ENCODE assay signal across 8 cellular contexts in genomic region chr15:68276668-68277067, GRCh38. TPM values are rescaled to one million over a fixed set of nuclear protein-coding genes. Genes with fewer than 3 reads are reported as not detected.
DNase-seq lines count a peak whose midpoint lies in the region; ATAC-seq and TF ChIP-seq lines count a peak whose summit lies in the region.

No MANE protein-coding gene starts in this region.

- H3K36me3 ChIP-seq in KMS-11 (ENCODE audit: insufficient read depth), result no peaks in the 10 kb centered on the region
- peaks cover 0 to 4% (median 0%) of the 10 kb centered on the region in 3 experiments for H3K36me3 ChIP-seq in naive thymus-derived CD4-positive, alpha-beta T cell (ENCODE audit: control insufficient read depth in 2 of 3, insufficient read depth in 3 of 3, low read length in 3 of 3)

- H3K4me3 ChIP-seq in AG04450 (ENCODE audit: low read depth, low read length) (peak overlapping the region; percentile 96), KMS-11 (IDR thresholded peaks at IDR 0.05; ENCODE audit: insufficient read depth, low read depth, low read length) (no peak overlapping the region)
- H3K4me3 ChIP-seq in naive thymus-derived CD4-positive, alpha-beta T cell (ENCODE audit: low read length), result peak overlapping the region; percentile 92

- intact Hi-C loops in naive thymus-derived CD4-positive, alpha-beta T cell (cut with micrococcal nuclease), result loop anchor here (1.0 to 10.0 kb wide), 13 partner anchors 19 to 1821 kb away; partner anchors contain the start of genes CLN6 (in 2 of the 2), KIF23 (in 2 of the 2), MAP2K5 (in 2 of the 2) and RNU6-1 (in 2 of the 2)

- H3K4me3 Mint-ChIP-seq in naive thymus-derived CD4-positive, alpha-beta T cell, result peak overlapping the region; percentile 86 to 100 (median 96)

- H3K4me1 Mint-ChIP-seq in naive thymus-derived CD4-positive, alpha-beta T cell, result peaks cover 35 to 52% (median 47%) of the 10 kb centered on the region in 7 donors

- peak overlapping the region; percentile 63; the same call in 1 of the 2 replicates for H3K4me2 ChIP-seq in KMS-11

- H2AFZ ChIP-seq in KMS-11 (ENCODE audit: low read depth), result peak overlapping the region; percentile 98

- H3K27me3 ChIP-seq in AG04450 (ENCODE audit: control insufficient read depth, insufficient read depth, low read length) (no peaks in the 10 kb centered on the region), KMS-11 (ENCODE audit: insufficient read depth, low read depth) (no peaks in the 10 kb centered on the region)
- H3K27me3 ChIP-seq in naive thymus-derived CD4-positive, alpha-beta T cell (ENCODE audit: control insufficient read depth in 2 of 2, insufficient read depth in 2 of 2, low read length in 2 of 2), result no peaks in the 10 kb centered on the region

- H3K36me3 Mint-ChIP-seq in naive thymus-derived CD4-positive, alpha-beta T cell, result peaks cover 0 to 15% (median 8%) of the 10 kb centered on the region in 5 donors

- H3K27me3 Mint-ChIP-seq in naive thymus-derived CD4-positive, alpha-beta T cell, result peaks cover 0 to 4% (median 0%) of the 10 kb centered on the region in 5 donors

- no peak for DNase-seq in AG04450 (ENCODE audit: low read depth, low spot score)
- DNase-seq in naive thymus-derived CD4-positive, alpha-beta T cell, result peak in 1 of 9 donors; percentile 12
- DNase-seq in kidney tubule cell (ENCODE audit: low spot score), result no peak
- no peak for DNase-seq in MV-4-11 (lab: John Stamatoyannopoulos, UW)
- no peak for DNase-seq in NCI-H345 (lab: John Stamatoyannopoulos, UW)
- DNase-seq in HT-29 (ENCODE audit: low spot score), result no peak

- H3K4me1 ChIP-seq in KMS-11 (ENCODE audit: low read depth, poor library complexity, severe bottlenecking), result peaks cover 28% of the 10 kb centered on the region
- peaks cover 26 to 30% of the 10 kb centered on the region in 2 donors for H3K4me1 ChIP-seq in naive thymus-derived CD4-positive, alpha-beta T cell (ENCODE audit: control insufficient read depth in 2 of 2, insufficient read depth in 2 of 2, low read length in 2 of 2)

- H3K9me3 Mint-ChIP-seq in naive thymus-derived CD4-positive, alpha-beta T cell, result peaks cover 0 to 4% (median 0%) of the 10 kb centered on the region in 11 donors

- POLR2A ChIA-PET in AG04450 (lab: Yijun Ruan, JAX), result interaction anchor here (0.8 to 2.1 kb wide), 6 partner anchors 12 to 57 kb away, joined by 3 to 13 read pairs (median 4); no protein-coding TSS in a partner anchor
- POLR2A ChIA-PET in naive thymus-derived CD4-positive, alpha-beta T cell (lab: Charles Lee), result interaction anchor here (1.0 to 4.9 kb wide), 17 partner anchors 12 to 1176 kb away, joined by 3 to 66 read pairs (median 10); partner anchors contain the start of genes CLN6, MAP2K5, RNU6-1 and RPLP1

- peak overlapping the region; percentile 94 for H3K27ac ChIP-seq in AG04450 (ENCODE audit: low read depth, low read length)
- peak overlapping the region; percentile 90; the same call in 1 of the 2 replicates for H3K27ac ChIP-seq in KMS-11
- H3K27ac ChIP-seq in cingulate gyrus (ENCODE audit: low read depth, low read length), result peak overlapping the region; percentile 99
- H3K27ac ChIP-seq in naive thymus-derived CD4-positive, alpha-beta T cell (ENCODE audit: low read depth, low read length), result peak overlapping the region; percentile 90

- peak overlapping the region; percentile 72; the same call in 1 of the 2 replicates for H3K9ac ChIP-seq in KMS-11

- no peaks in the 10 kb centered on the region for H3K9me3 ChIP-seq in AG04450 (ENCODE audit: control insufficient read depth, insufficient read depth, low read length)
- no peaks in the 10 kb centered on the region for H3K9me3 ChIP-seq in naive thymus-derived CD4-positive, alpha-beta T cell (ENCODE audit: control insufficient read depth in 2 of 3, low read length in 3 of 3)

- peaks cover 17% of the 10 kb centered on the region for H4K20me1 ChIP-seq in KMS-11 (ENCODE audit: insufficient read depth)

- no peak for ATAC-seq in naive thymus-derived CD4-positive, alpha-beta T cell

- peak overlapping the region; percentile 89 to 99 (median 98) for H3K27ac Mint-ChIP-seq in naive thymus-derived CD4-positive, alpha-beta T cell

- peaks cover 38% of the 10 kb centered on the region for H3K79me2 ChIP-seq in KMS-11 (ENCODE audit: insufficient read depth, low read depth)

- no peak for TF ChIP-seq CTCF in AG04450 (IDR thresholded peaks at IDR 0.05; ENCODE audit: low read depth, low read length)
- no peak for TF ChIP-seq CTCF in KMS-11 (conservative IDR thresholded peaks at IDR 0.05; ENCODE audit: low read depth, low read length)

- CTCF ChIA-PET in AG04450 (lab: Charles Lee), result interaction anchor here (2.3 to 2.5 kb wide), 2 partner anchors 24 to 29 kb away, joined by 12 to 14 read pairs; no protein-coding TSS in a partner anchor
- CTCF ChIA-PET in naive thymus-derived CD4-positive, alpha-beta T cell (lab: Charles Lee), result interaction anchor here (1.5 kb wide), 1 partner anchor 20 kb away, joined by 4 read pairs; no protein-coding TSS in a partner anchor

RNA-seq across cellular contexts. Expression of gene FEM1B, which starts 0.9 kb away (rescaled TPM):
- polyA plus RNA-seq in AG04450 (2011; rRNA removed), result 46.5 and 55.1 TPM in 2 replicates
- polyA minus RNA-seq in AG04450 (2011; rRNA and poly(A)+ RNA removed), result 167 and 205 TPM in 2 replicates
- total RNA-seq in naive thymus-derived CD4-positive, alpha-beta T cell, result 10 to 100 TPM; 56.5 to 73.2 (median 62.0) TPM
- polyA plus RNA-seq in naive thymus-derived CD4-positive, alpha-beta T cell, result 10 to 100 TPM; 12.0 to 12.7 TPM
- total RNA-seq in HT-29 (2014; rRNA removed; shearing (Covaris generic)), result 22.0 and 23.6 TPM in 2 replicates

RNA-seq across cellular contexts. Expression of gene CLN6, which starts 47.1 kb away (rescaled TPM):
- 13.0 and 16.0 TPM in 2 replicates for polyA plus RNA-seq in AG04450 (2011; rRNA removed)
- polyA minus RNA-seq in AG04450 (2011; rRNA and poly(A)+ RNA removed), result 32.4 and 32.8 TPM in 2 replicates
- total RNA-seq in naive thymus-derived CD4-positive, alpha-beta T cell, result 10 to 100 TPM; 15.0 to 66.6 (median 19.0) TPM
- 1 to 10 TPM; 2.8 to 3.9 TPM for polyA plus RNA-seq in naive thymus-derived CD4-positive, alpha-beta T cell
- total RNA-seq in HT-29 (2014; rRNA removed; shearing (Covaris generic)), result 113 and 122 TPM in 2 replicates
